In the genomic region with DNA sequence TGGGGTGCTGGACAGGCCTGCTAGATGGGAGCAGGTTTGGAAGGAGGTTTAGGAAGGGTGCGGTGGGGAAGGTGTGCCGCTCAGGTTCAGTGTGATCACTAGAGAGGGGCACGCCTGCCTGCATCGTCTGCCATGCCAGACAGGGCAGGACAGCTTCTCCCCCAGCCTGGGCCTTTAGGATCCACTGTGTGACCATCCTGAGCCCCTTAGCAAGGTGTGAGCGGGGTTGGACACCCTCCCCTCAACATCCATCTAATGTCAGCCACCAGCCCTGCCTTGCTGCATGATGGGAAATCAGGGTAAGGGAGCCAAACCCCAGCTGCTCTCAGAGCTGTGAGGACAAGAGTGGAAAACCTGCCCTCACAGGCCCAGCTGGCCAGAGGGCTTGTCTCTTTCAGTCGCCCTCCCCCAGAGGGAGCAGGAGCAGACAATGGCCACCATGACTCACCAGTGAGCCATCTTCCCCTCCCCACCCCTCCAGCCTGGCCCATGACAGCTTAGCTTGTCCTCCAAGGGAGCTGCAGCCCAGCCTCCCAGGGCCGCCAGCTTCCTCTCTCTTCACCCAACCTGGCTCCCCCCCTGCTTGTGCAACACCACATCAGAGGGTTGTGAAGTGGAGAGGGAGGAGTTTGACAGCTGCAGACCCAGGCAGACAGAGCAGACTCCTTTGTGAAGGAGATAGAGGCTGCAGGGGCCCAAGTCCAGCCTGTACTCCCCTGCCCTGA, we compare ENCODE assay signal across 8 cellular contexts. TPM values are rescaled to one million over a fixed set of nuclear protein-coding genes. Genes with fewer than 3 reads are reported as not detected.
DNase-seq lines count a peak whose midpoint lies in the region; ATAC-seq and TF ChIP-seq lines count a peak whose summit lies in the region.

No MANE protein-coding gene starts in this region.

- intact Hi-C loops in Calu3 (cut with micrococcal nuclease; ENCODE audit: unreplicated experiment) = no loop called here
- intact Hi-C loops in testis (cut with DNase I; ENCODE audit: low total_unique reads) = no loop called here

- H3K4me3 Mint-ChIP-seq in Calu3 (ENCODE audit: low read depth, unreplicated experiment) = no peak overlapping the region
- no peak overlapping the region for H3K4me3 Mint-ChIP-seq in osteocyte (ENCODE audit: unreplicated experiment)

- no peaks in the 10 kb centered on the region for H4K20me1 ChIP-seq in Loucy (ENCODE audit: insufficient read depth, low read length, poor library complexity, severe bottlenecking)

- H3K36me3 Mint-ChIP-seq in Calu3 (ENCODE audit: insufficient read depth, unreplicated experiment) = no peaks in the 10 kb centered on the region
- H3K36me3 Mint-ChIP-seq in activated naive CD4-positive, alpha-beta T cell treated with anti-CD3 and anti-CD28 coated beads, Interleukin-2, amount 50 U/mL, for 72 hours = no peaks in the 10 kb centered on the region
- H3K36me3 Mint-ChIP-seq in osteocyte (ENCODE audit: unreplicated experiment) = no peaks in the 10 kb centered on the region

- peaks cover 19% of the 10 kb centered on the region for H3K4me1 Mint-ChIP-seq in Calu3 (ENCODE audit: low read depth, unreplicated experiment)
- peaks cover 59% of the 10 kb centered on the region for H3K4me1 Mint-ChIP-seq in osteocyte (ENCODE audit: unreplicated experiment)

- H3K36me3 ChIP-seq in Loucy (ENCODE audit: insufficient read depth, low read length) (no peaks in the 10 kb centered on the region), testis (ENCODE audit: low read depth, missing control alignments) (no peaks in the 10 kb centered on the region)

- H3K9me3 ChIP-seq in Loucy (ENCODE audit: insufficient read depth, low read depth, low read length) = no peaks in the 10 kb centered on the region
- H3K9me3 ChIP-seq in testis = no peaks in the 10 kb centered on the region

- H3K9ac ChIP-seq in Loucy (ENCODE audit: low read depth, low read length, poor library complexity, severe bottlenecking) = peak overlapping the region; percentile 69

- H3K9me2 ChIP-seq in Loucy (replicated peaks; ENCODE audit: low read depth, low read length) = no peaks in the 10 kb centered on the region

- peaks cover 43% of the 10 kb centered on the region for H3K4me1 ChIP-seq in Loucy (ENCODE audit: insufficient read depth, low read length, poor library complexity, severe bottlenecking)
- H3K4me1 ChIP-seq in testis = peaks cover 21% of the 10 kb centered on the region

- H3K27me3 ChIP-seq in Loucy (ENCODE audit: insufficient read depth, low read length, poor library complexity, severe bottlenecking) (no peaks in the 10 kb centered on the region), testis (no peaks in the 10 kb centered on the region)

- BruUV-seq in Calu3 (replicated peaks; lab: Mats Ljungman, UMichigan) = no TSS peak

- H3K79me2 ChIP-seq in Loucy (ENCODE audit: insufficient read depth, low read length) = no peaks in the 10 kb centered on the region

- H3K27ac ChIP-seq in testis = no peak overlapping the region

- ATAC-seq in activated naive CD4-positive, alpha-beta T cell treated with anti-CD3 and anti-CD28 coated beads, Interleukin-2, amount 50 U/mL, for 72 hours = peak; percentile 74 to 78
- ATAC-seq in GM21619 (IDR thresholded peaks at IDR 0.05; ENCODE audit: unreplicated experiment) = no peak

- WGBS in testis, 2 donors = 50 to 78% methylated on average over 1 to 6 of the region's 7 CpGs

- peak; percentile 89 for DNase-seq in Calu3
- DNase-seq in SK-N-DZ (ENCODE audit: low spot score) = peak; percentile 41
- peak; percentile 80 to 90 for DNase-seq in activated naive CD4-positive, alpha-beta T cell treated with anti-CD3 and anti-CD28 coated beads, Interleukin-2, amount 50 U/mL, for 72 hours (ENCODE audit: low spot score in 2 of 2)
- DNase-seq in glomerular visceral epithelial cell (ENCODE audit: extremely low spot score) = peak; percentile 99
- DNase-seq in osteocyte (ENCODE audit: extremely low spot score, unreplicated experiment) = peak; percentile 91
- peak; percentile 77 for DNase-seq in testis

- no peak for TF ChIP-seq CTCF in Calu3 (IDR thresholded peaks at IDR 0.05; ENCODE audit: unreplicated experiment)
- TF ChIP-seq CTCF in Loucy (conservative IDR thresholded peaks at IDR 0.05; ENCODE audit: low read length) = no peak
- TF ChIP-seq CTCF in osteocyte (IDR thresholded peaks at IDR 0.05) = no peak
- TF ChIP-seq CTCF in testis (IDR thresholded peaks at IDR 0.05) = no peak

- no peak overlapping the region for H3K27ac Mint-ChIP-seq in Calu3 (ENCODE audit: unreplicated experiment)
- H3K27ac Mint-ChIP-seq in activated naive CD4-positive, alpha-beta T cell treated with anti-CD3 and anti-CD28 coated beads, Interleukin-2, amount 50 U/mL, for 72 hours = peak overlapping the region in 1 of 2 donors; percentile 88
- peak overlapping the region; percentile 87 for H3K27ac Mint-ChIP-seq in osteocyte (ENCODE audit: unreplicated experiment)

- H2AFZ ChIP-seq in Loucy (ENCODE audit: low read length) = peak overlapping the region; percentile 44; the same call in 1 of the 2 replicates

- H3K4me3 ChIP-seq in Loucy (ENCODE audit: low read length, poor library complexity, severe bottlenecking) = peak overlapping the region; percentile 69
- H3K4me3 ChIP-seq in testis = no peak overlapping the region

- TF ChIP-seq POLR2A in testis (IDR thresholded peaks at IDR 0.05) = no peak

- H3F3A ChIP-seq in Loucy (ENCODE audit: low read depth) = peaks cover 2% of the 10 kb centered on the region; the same call in 1 of the 2 replicates

- H3K27me3 Mint-ChIP-seq in Calu3 (ENCODE audit: unreplicated experiment) (no peaks in the 10 kb centered on the region), osteocyte (ENCODE audit: unreplicated experiment) (no peaks in the 10 kb centered on the region)

- CTCF ChIA-PET in Calu3 (lab: Charles Lee) = interaction anchor here (0.5 to 1.8 kb wide), 16 partner anchors 10 to 1356 kb away, joined by 3 to 14 read pairs (median 4); partner anchors contain the start of gene NUAK2

- H3K4me2 ChIP-seq in Loucy (ENCODE audit: low read depth, low read length, poor library complexity, severe bottlenecking) = peak overlapping the region; percentile 87

- H3K9me3 Mint-ChIP-seq in Calu3 (ENCODE audit: low read depth, unreplicated experiment) (no peaks in the 10 kb centered on the region), osteocyte (ENCODE audit: unreplicated experiment) (no peaks in the 10 kb centered on the region)
- no peaks in the 10 kb centered on the region for H3K9me3 Mint-ChIP-seq in activated naive CD4-positive, alpha-beta T cell treated with anti-CD3 and anti-CD28 coated beads, Interleukin-2, amount 50 U/mL, for 72 hours

RNA-seq across cellular contexts. Expression of gene NUAK2, which starts 37.0 kb away (rescaled TPM):
- total RNA-seq in Calu3 (2022) (2.6 and 3.7 TPM in 2 replicates), osteocyte (4.3 and 4.5 TPM in 2 replicates), testis (10 to 100 TPM; 13.4 to 19.6 TPM)
- polyA plus RNA-seq in SK-N-DZ (2014; cell fraction: cytosol; rRNA removed) = 1.3 and 1.6 TPM in 2 replicates
- polyA plus RNA-seq in SK-N-DZ (2014; cell fraction: nucleus; rRNA removed) = 0.13 and 0.60 TPM in 2 replicates
- total RNA-seq in activated naive CD4-positive, alpha-beta T cell treated with anti-CD3 and anti-CD28 coated beads, Interleukin-2, amount 50 U/mL, for 72 hours = 1 to 10 TPM; 5.9 to 6.8 TPM
- 7.2 TPM for polyA plus RNA-seq in testis (ENCODE audit: insufficient read depth, low read depth, low replicate concordance)

RNA-seq across cellular contexts. Expression of gene TMCC2, which starts 56.8 kb away (rescaled TPM):
- total RNA-seq in Calu3 (2022) (0.33 and 0.37 TPM in 2 replicates), osteocyte (3.4 and 4.7 TPM in 2 replicates), testis (10 to 100 TPM; 12.1 to 14.7 TPM)
- polyA plus RNA-seq in SK-N-DZ (2014; cell fraction: cytosol; rRNA removed) = 7.5 and 9.4 TPM in 2 replicates
- polyA plus RNA-seq in SK-N-DZ (2014; cell fraction: nucleus; rRNA removed) = 7.3 and 9.3 TPM in 2 replicates
- total RNA-seq in activated naive CD4-positive, alpha-beta T cell treated with anti-CD3 and anti-CD28 coated beads, Interleukin-2, amount 50 U/mL, for 72 hours = 10 to 100 TPM; 11.1 to 17.2 TPM
- polyA plus RNA-seq in testis (ENCODE audit: insufficient read depth, low read depth, low replicate concordance) = 8.5 TPM

Comparison
In these comparisons a context has a peak if more than half of its experiments do, and no peak if none do; other contexts are left out.
1. DNase-seq: peak in every context shown above with its lines; median percentile 99 in glomerular visceral epithelial cell; 91 in osteocyte; 89 in Calu3; 85 in activated naive CD4-positive, alpha-beta T cell treated with anti-CD3 and anti-CD28 coated beads, Interleukin-2, amount 50 U/mL, for 72 hours; 77 in testis; 41 in SK-N-DZ.